ENCODE assay signal across 14 cellular contexts in the genomic region with DNA sequence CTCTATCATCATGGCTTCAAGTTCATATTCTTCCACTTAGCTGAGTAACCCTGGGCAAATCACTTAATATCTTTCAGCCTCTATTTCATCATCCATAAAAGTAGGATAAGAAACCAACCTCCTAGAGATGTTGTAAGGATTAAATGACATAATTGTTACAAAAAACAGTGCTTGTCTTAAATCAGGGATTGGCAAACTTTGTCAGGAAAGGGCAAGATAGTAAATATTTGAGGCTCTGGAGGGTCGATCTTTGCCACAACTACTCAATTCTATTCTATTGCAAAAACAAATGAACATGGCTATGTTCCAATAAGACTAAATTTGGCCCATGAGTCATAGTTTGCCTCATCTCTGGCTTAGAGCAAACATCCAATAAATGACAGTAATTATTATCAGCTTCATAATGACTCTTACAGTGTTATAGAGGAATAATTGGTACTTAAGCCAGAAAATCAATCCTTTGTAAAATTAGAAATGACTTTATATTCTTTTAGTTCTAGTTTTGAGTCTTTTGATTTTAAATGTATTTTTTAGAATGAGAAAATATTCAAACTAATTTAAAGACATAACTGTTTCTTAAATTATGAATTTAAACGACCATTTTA.
DNase-seq lines count a peak whose midpoint lies in the region; ATAC-seq, FAIRE-seq and TF ChIP-seq lines count a peak whose summit lies in the region.
"Had no signal": no experiment of that assay in that cellular context is flagged by ENCODE, and none has a peak within 500 bp of the region (broad histone marks: within the 10 kb centered on the region; RNA-seq: fewer than 3 reads in every experiment).

No MANE protein-coding gene starts in this region.

- POLR2A ChIA-PET in MCF 10A (lab: Yijun Ruan, JAX) = interaction anchor here (0.6 kb wide), 1 partner anchor 182 kb away, joined by 3 read pairs; no protein-coding TSS in a partner anchor

- CTCF ChIA-PET in MCF 10A (lab: Yijun Ruan, JAX) = interaction anchor here (0.6 kb wide), 1 partner anchor 146 kb away, joined by 4 read pairs; no protein-coding TSS in a partner anchor

- ATAC-seq in omental fat pad (ENCODE audit: low FRiP score) = no peak
- ATAC-seq: esophagus mucosa had no signal

- BruUV-seq in MCF 10A (replicated peaks; lab: Mats Ljungman, UMichigan) = no TSS peak

- no peaks in the 10 kb centered on the region for H3K27me3 ChIP-seq in breast epithelium

- H3K9me3 Mint-ChIP-seq in MCF 10A (ENCODE audit: unreplicated experiment) = no peaks in the 10 kb centered on the region

- TF ChIP-seq CTCF in MCF 10A (IDR thresholded peaks at IDR 0.05; ENCODE audit: unreplicated experiment) = no peak
- no peak for TF ChIP-seq CTCF in breast epithelium (IDR thresholded peaks at IDR 0.05)
- no peak for TF ChIP-seq CTCF in omental fat pad (IDR thresholded peaks at IDR 0.05)

- H3K4me1 ChIP-seq in breast epithelium = no peaks in the 10 kb centered on the region

- no peak overlapping the region for H3K27ac Mint-ChIP-seq in MCF 10A (ENCODE audit: low read depth, unreplicated experiment)
- H3K27ac Mint-ChIP-seq: B cell had no signal

- H3K9me3 ChIP-seq in breast epithelium = no peaks in the 10 kb centered on the region

- H3K36me3 Mint-ChIP-seq in MCF 10A (ENCODE audit: insufficient read depth, unreplicated experiment) = peaks cover 22% of the 10 kb centered on the region

- no peaks in the 10 kb centered on the region for H3K27me3 Mint-ChIP-seq in MCF 10A (ENCODE audit: insufficient read depth, unreplicated experiment)
- H3K27me3 Mint-ChIP-seq: B cell had no signal

- DNase-seq in MCF 10A (ENCODE audit: unreplicated experiment) (peak; percentile 59), breast epithelium (ENCODE audit: low spot score in 2 of 2) (no peak), NOMO-1 treated with DMSO at 0.1 percent for 48 hours (lab: John Stamatoyannopoulos, UW; ENCODE audit: unreplicated experiment) (peak; percentile 37), superior temporal gyrus (ENCODE audit: extremely low spot score) (peak; percentile 45), NCI-H2107 treated with DMSO at 0.1 percent for 48 hours (lab: John Stamatoyannopoulos, UW; ENCODE audit: unreplicated experiment) (no peak), omental fat pad (ENCODE audit: low spot score) (no peak), HK-2 (ENCODE audit: unreplicated experiment) (no peak)
- DNase-seq: aorta; stimulated activated CD4-positive, alpha-beta T cell treated with anti-CD3 and anti-CD28 coated beads, Interleukin-1b, Interleukin-23, amount 100 ng/mL, for 48 hours; stimulated activated naive CD4-positive, alpha-beta T cell treated with Interleukin-2 at 50 U/mL for 16 hours; T1000 had no signal

- H3K4me3 Mint-ChIP-seq in MCF 10A (ENCODE audit: unreplicated experiment) = no peak overlapping the region
- H3K4me3 Mint-ChIP-seq: B cell had no signal

- no peak for TF ChIP-seq POLR2A in breast epithelium (IDR thresholded peaks at IDR 0.05)

- no peak overlapping the region for H3K27ac ChIP-seq in breast epithelium

- H3K4me3 ChIP-seq in breast epithelium = no peak overlapping the region

- FAIRE-seq in endometrium (lab: Jason Lieb, UNC) = peak; percentile 53

- H3K36me3 ChIP-seq in breast epithelium = no peaks in the 10 kb centered on the region

- H3K4me1 Mint-ChIP-seq in MCF 10A (ENCODE audit: insufficient read depth, unreplicated experiment) = peaks cover 6% of the 10 kb centered on the region
- H3K4me1 Mint-ChIP-seq: B cell had no signal

- intact Hi-C loops in MCF 10A (cut with micrococcal nuclease) (no loop called here), breast epithelium (cut with DNase I; ENCODE audit: low total_unique reads) (loop anchor here (10.0 kb wide), 1 partner anchor 272 kb away; no protein-coding TSS in a partner anchor)

Comparison
In these comparisons a context has a peak if more than half of its experiments do, and no peak if none do; other contexts are left out.
1. DNase-seq: peak in MCF 10A (single experiment), NOMO-1 treated with DMSO at 0.1 percent for 48 hours (single experiment) and superior temporal gyrus (single experiment); none in breast epithelium (0 of 2), NCI-H2107 treated with DMSO at 0.1 percent for 48 hours (single experiment), omental fat pad (single experiment) and HK-2 (single experiment).